Comparison of ENCODE assay signal across 10 cellular contexts in the genomic region with DNA sequence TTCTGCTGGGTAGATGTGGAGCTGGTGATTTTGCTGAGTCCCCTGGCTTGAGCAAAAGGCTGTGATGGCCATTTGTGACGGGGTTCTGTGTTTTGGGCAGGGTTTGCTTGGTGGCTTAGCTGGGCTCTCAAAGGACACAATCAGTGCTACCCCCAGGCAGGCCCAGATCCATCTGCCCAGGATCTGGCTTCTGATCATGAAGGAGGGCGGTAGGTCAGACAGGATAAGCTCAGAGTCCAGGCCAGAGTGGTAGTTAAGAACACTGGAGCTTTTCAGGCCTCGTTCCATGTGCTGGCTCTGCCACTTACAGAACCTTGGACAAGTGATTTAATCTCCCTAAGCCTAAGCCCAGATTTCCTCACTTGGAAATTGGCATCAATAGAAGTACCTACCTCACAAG. TPM values are rescaled to one million over a fixed set of nuclear protein-coding genes. Genes with fewer than 3 reads are reported as not detected.
DNase-seq lines count a peak whose midpoint lies in the region; ATAC-seq and FAIRE-seq lines count a peak whose summit lies in the region.
"Had no signal": no experiment of that assay in that cellular context is flagged by ENCODE, and none has a peak within 500 bp of the region (broad histone marks: within the 10 kb centered on the region; RNA-seq: fewer than 3 reads in every experiment).

No MANE protein-coding gene starts in this region.

- H3K9ac ChIP-seq in GM23248 = peak overlapping the region; percentile 75

- no peaks in the 10 kb centered on the region for H3K27me3 ChIP-seq in GM23248 (replicated peaks; ENCODE audit: insufficient read depth)
- no peaks in the 10 kb centered on the region for H3K27me3 ChIP-seq in right cardiac atrium (ENCODE audit: control insufficient read depth, insufficient read depth)
- H3K27me3 ChIP-seq in small intestine (ENCODE audit: control insufficient read depth in 2 of 2, insufficient read depth in 2 of 2, low read length in 2 of 2) = no peaks in the 10 kb centered on the region

- peaks cover 22% of the 10 kb centered on the region for H3K4me1 ChIP-seq in GM23248 (ENCODE audit: insufficient read depth)
- H3K4me1 ChIP-seq in right cardiac atrium (ENCODE audit: control insufficient read depth, insufficient read depth, low read length) = no peaks in the 10 kb centered on the region
- no peaks in the 10 kb centered on the region for H3K4me1 ChIP-seq in small intestine (ENCODE audit: control insufficient read depth in 2 of 2, insufficient read depth in 1 of 2, low read depth in 1 of 2, low read length in 1 of 2)

- no peaks in the 10 kb centered on the region for H3K36me3 Mint-ChIP-seq in activated CD4-positive, alpha-beta memory T cell treated with anti-CD3 and anti-CD28 coated beads for 36 hours

- peaks cover 8% of the 10 kb centered on the region; the same call in 1 of the 2 replicates for H3F3A ChIP-seq in GM23248 (ENCODE audit: insufficient read depth)

- peak in 1 of 2 donors; percentile 16 for ATAC-seq in right cardiac atrium
- no peak for ATAC-seq in GM21723 (IDR thresholded peaks at IDR 0.05; ENCODE audit: unreplicated experiment)
- ATAC-seq in GM21447 (IDR thresholded peaks at IDR 0.05; ENCODE audit: unreplicated experiment) = no peak

- peak overlapping the region; percentile 84 for H2AFZ ChIP-seq in GM23248

- H3K4me2 ChIP-seq in GM23248 (ENCODE audit: unreplicated experiment) = peak overlapping the region; percentile 71

- H3K9me3 Mint-ChIP-seq in activated CD4-positive, alpha-beta memory T cell treated with anti-CD3 and anti-CD28 coated beads for 36 hours = no peaks in the 10 kb centered on the region

- peaks cover 76% of the 10 kb centered on the region for H3K4me1 Mint-ChIP-seq in activated CD4-positive, alpha-beta memory T cell treated with anti-CD3 and anti-CD28 coated beads for 36 hours (ENCODE audit: low read depth)

- H3K27ac Mint-ChIP-seq in activated CD4-positive, alpha-beta memory T cell treated with anti-CD3 and anti-CD28 coated beads for 36 hours = peak overlapping the region; percentile 76

- peaks cover 88% of the 10 kb centered on the region for H3K79me2 ChIP-seq in GM23248 (ENCODE audit: insufficient read depth)

- peak overlapping the region; percentile 56 for H3K4me3 Mint-ChIP-seq in activated CD4-positive, alpha-beta memory T cell treated with anti-CD3 and anti-CD28 coated beads for 36 hours

- CTCF ChIA-PET in activated CD4-positive, alpha-beta memory T cell treated with anti-CD3 and anti-CD28 coated beads for 36 hours (lab: Charles Lee) = interaction anchor here (0.7 to 1.4 kb wide), 5 partner anchors 17 to 104 kb away, joined by 3 to 7 read pairs (median 6); no protein-coding TSS in a partner anchor

- POLR2A ChIA-PET in activated CD4-positive, alpha-beta memory T cell treated with anti-CD3 and anti-CD28 coated beads for 36 hours (lab: Charles Lee) = interaction anchor here (1.2 kb wide), 1 partner anchor 36 kb away, joined by 3 read pairs; no protein-coding TSS in a partner anchor

- H4K20me1 ChIP-seq in GM23248 (ENCODE audit: insufficient read depth) = no peaks in the 10 kb centered on the region

- no peak for FAIRE-seq in small intestine (lab: Jason Lieb, UNC)

- peak overlapping the region; percentile 53 for H3K27ac ChIP-seq in GM23248
- H3K27ac ChIP-seq in right cardiac atrium (ENCODE audit: low read length) = peak overlapping the region; percentile 11
- H3K27ac ChIP-seq in small intestine (ENCODE audit: low read depth in 1 of 2, low read length in 1 of 2) = peak overlapping the region; percentile 5 to 65

- H3K9me3 ChIP-seq in GM23248 (ENCODE audit: low read depth) (no peaks in the 10 kb centered on the region), right cardiac atrium (ENCODE audit: control insufficient read depth, low read length) (no peaks in the 10 kb centered on the region), small intestine (ENCODE audit: control insufficient read depth, low read depth) (no peaks in the 10 kb centered on the region)

- no peaks in the 10 kb centered on the region for H3K27me3 Mint-ChIP-seq in activated CD4-positive, alpha-beta memory T cell treated with anti-CD3 and anti-CD28 coated beads for 36 hours

- in situ Hi-C loops in GM23248 (cut with MboI) = no loop called here

- no peaks in the 10 kb centered on the region for H3K9me2 ChIP-seq in GM23248 (ENCODE audit: insufficient read depth)

- DNase-seq in GM23248 = no peak
- DNase-seq in activated CD4-positive, alpha-beta memory T cell treated with anti-CD3 and anti-CD28 coated beads for 36 hours = no peak
- no peak for DNase-seq in right cardiac atrium
- DNase-seq in small intestine = no peak
- no peak for DNase-seq in T1000 (lab: John Stamatoyannopoulos, UW)
- no peak for DNase-seq in COLO668 (lab: John Stamatoyannopoulos, UW; ENCODE audit: unreplicated experiment)
- DNase-seq: NCI-H1694, SW 1271 had no signal

- H3K4me3 ChIP-seq in GM23248 (no peak overlapping the region), right cardiac atrium (ENCODE audit: low read length) (no peak overlapping the region), small intestine (ENCODE audit: low read depth in 1 of 2, low read length in 2 of 2) (no peak overlapping the region)

- WGBS in GM23248 (ENCODE audit: low coverage in 1 of 2, low lambda C conversion rate in 2 of 2, missing lambda C conversion rate in 2 of 2), 2 experiments = 90 to 94% methylated on average over 3 of the region's 3 CpGs
- 53% methylated on average over 3 of the region's 3 CpGs for WGBS in right cardiac atrium
- 65 to 79% (median 67%) methylated on average over 3 of the region's 3 CpGs for WGBS in small intestine, 3 donors

- intact Hi-C loops in activated CD4-positive, alpha-beta memory T cell treated with anti-CD3 and anti-CD28 coated beads for 36 hours (cut with micrococcal nuclease) = no loop called here
- intact Hi-C loops in right cardiac atrium (cut with DNase I) = no loop called here

- H3K36me3 ChIP-seq in GM23248 (ENCODE audit: low read depth) (no peaks in the 10 kb centered on the region), small intestine (ENCODE audit: control insufficient read depth in 2 of 2, insufficient read depth in 2 of 2, low read length in 2 of 2) (no peaks in the 10 kb centered on the region)

RNA-seq across cellular contexts. Expression of gene UBASH3B, which starts 36.2 kb away (rescaled TPM):
- total RNA-seq in GM23248 (2014; rRNA removed; shearing (Covaris generic)) = 17.7 and 19.7 TPM in 2 replicates
- 13.6 and 15.5 TPM in 2 replicates for polyA plus RNA-seq in GM23248 (2016; fragmentation: Nextera tagmentation; extraction: Ambion mirVana)
- 10 to 100 TPM; 18.8 to 20.8 TPM for total RNA-seq in activated CD4-positive, alpha-beta memory T cell treated with anti-CD3 and anti-CD28 coated beads for 36 hours
- 1 to 10 TPM; 1.5 to 2.5 (median 1.6) TPM for total RNA-seq in right cardiac atrium
- polyA plus RNA-seq in right cardiac atrium = 0.34 TPM
- polyA plus RNA-seq in small intestine = 1 to 10 TPM in 1 of 3 donors, under 1 TPM in 2; 0.89 to 1.1 (median 0.95) TPM
